In genomic region chr14:103334644-103335603, GRCh38 we compare ENCODE assay signal across 8 cellular contexts. TPM values are rescaled to one million over a fixed set of nuclear protein-coding genes. Genes with fewer than 3 reads are reported as not detected.
DNase-seq lines count a peak whose midpoint lies in the region; FAIRE-seq and TF ChIP-seq lines count a peak whose summit lies in the region.

No MANE protein-coding gene starts in this region.

- H3K27ac Mint-ChIP-seq in activated CD4-positive, alpha-beta T cell treated with anti-CD3 and anti-CD28 coated beads, Interleukin-2, amount 10 ng/mL, durations not matched to agents 24 days and 14 days, result peak overlapping the region; percentile 98

- FAIRE-seq in H54 (lab: Jason Lieb, UNC), result no peak

- TF ChIP-seq POLR2A in H54 (IDR thresholded peaks at IDR 0.05; ENCODE audit: low read depth, low read length), result no peak

- peaks cover 2% of the 10 kb centered on the region for H3K27me3 Mint-ChIP-seq in activated CD4-positive, alpha-beta T cell treated with anti-CD3 and anti-CD28 coated beads, Interleukin-2, amount 10 ng/mL, durations not matched to agents 24 days and 14 days

- DNase-seq in GM04504 (ENCODE audit: low read depth), result peak; percentile 27
- peak; percentile 59 for DNase-seq in H54 (ENCODE audit: insufficient read length, low spot score)
- peak; percentile 75 for DNase-seq in MV-4-11 (lab: John Stamatoyannopoulos, UW)
- peak; percentile 89 for DNase-seq in activated CD4-positive, alpha-beta T cell treated with anti-CD3 and anti-CD28 coated beads, Interleukin-2, amount 10 ng/mL, durations not matched to agents 24 days and 14 days
- DNase-seq in left kidney (ENCODE audit: low read depth, low spot score), result peak; percentile 87
- peak; percentile 47 to 61 for DNase-seq in stimulated activated CD4-positive, alpha-beta T cell treated with anti-CD3 and anti-CD28 coated beads, Interleukin-1b, Interleukin-23, amount 100 ng/mL, for 1 hour (ENCODE audit: low read depth in 2 of 2)
- no peak for DNase-seq in NCI-H128 (lab: John Stamatoyannopoulos, UW; ENCODE audit: unreplicated experiment)

- peaks cover 53% of the 10 kb centered on the region for H3K36me3 Mint-ChIP-seq in activated CD4-positive, alpha-beta T cell treated with anti-CD3 and anti-CD28 coated beads, Interleukin-2, amount 10 ng/mL, durations not matched to agents 24 days and 14 days (ENCODE audit: low read depth)

- peak overlapping the region; percentile 92 for H3K4me3 Mint-ChIP-seq in activated CD4-positive, alpha-beta T cell treated with anti-CD3 and anti-CD28 coated beads, Interleukin-2, amount 10 ng/mL, durations not matched to agents 24 days and 14 days

- intact Hi-C loops in activated CD4-positive, alpha-beta T cell treated with anti-CD3 and anti-CD28 coated beads, Interleukin-2, amount 10 ng/mL, durations not matched to agents 24 days and 14 days (cut with micrococcal nuclease), result loop anchor here (1.0 to 10.0 kb wide), 5 partner anchors 50 to 1513 kb away; partner anchors contain the start of genes BAG5, COA8, MARK3 and ZNF839

- peaks cover 37% of the 10 kb centered on the region for H3K4me1 Mint-ChIP-seq in activated CD4-positive, alpha-beta T cell treated with anti-CD3 and anti-CD28 coated beads, Interleukin-2, amount 10 ng/mL, durations not matched to agents 24 days and 14 days

- no peaks in the 10 kb centered on the region for H3K9me3 Mint-ChIP-seq in activated CD4-positive, alpha-beta T cell treated with anti-CD3 and anti-CD28 coated beads, Interleukin-2, amount 10 ng/mL, durations not matched to agents 24 days and 14 days

- peak overlapping the region; percentile 100 for H3K27ac ChIP-seq in cingulate gyrus (ENCODE audit: low read depth, low read length)

RNA-seq across cellular contexts. Expression of gene EIF5, which starts 0.9 kb away (rescaled TPM):
- total RNA-seq in activated CD4-positive, alpha-beta T cell treated with anti-CD3 and anti-CD28 coated beads, Interleukin-2, amount 10 ng/mL, durations not matched to agents 24 days and 14 days, result 258 and 260 TPM in 2 replicates

RNA-seq across cellular contexts. Expression of gene MARK3, which starts 50.3 kb away (rescaled TPM):
- 82.0 and 89.7 TPM in 2 replicates for total RNA-seq in activated CD4-positive, alpha-beta T cell treated with anti-CD3 and anti-CD28 coated beads, Interleukin-2, amount 10 ng/mL, durations not matched to agents 24 days and 14 days
